ENCODE assay signal across 11 cellular contexts in the genomic region with DNA sequence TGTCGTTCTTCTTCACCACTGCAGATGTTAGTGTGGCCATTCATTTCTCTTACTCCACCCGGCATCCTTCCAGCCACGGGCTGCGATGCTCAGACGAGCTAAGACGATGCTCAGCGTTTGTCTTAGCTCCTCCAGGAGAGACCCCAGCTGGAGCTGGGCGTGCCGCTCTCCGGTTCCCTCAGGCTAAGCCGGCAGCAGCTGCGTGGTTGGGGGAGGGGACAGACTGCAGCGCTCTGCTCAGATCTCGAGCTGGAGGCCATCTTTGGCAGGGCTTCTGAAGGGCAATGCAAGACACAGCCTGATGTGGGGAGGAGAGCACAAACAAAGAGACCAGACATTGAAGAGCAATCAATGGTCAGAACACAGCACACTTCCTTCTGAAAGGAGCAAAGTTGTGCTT. TPM values are rescaled to one million over a fixed set of nuclear protein-coding genes. Genes with fewer than 3 reads are reported as not detected.
DNase-seq lines count a peak whose midpoint lies in the region; ATAC-seq and TF ChIP-seq lines count a peak whose summit lies in the region.
"Had no signal": no experiment of that assay in that cellular context is flagged by ENCODE, and none has a peak within 500 bp of the region (broad histone marks: within the 10 kb centered on the region; RNA-seq: fewer than 3 reads in every experiment).

No MANE protein-coding gene starts in this region.

- no peak overlapping the region for H2AFZ ChIP-seq in DND-41 (ENCODE audit: low read depth, low read length)

- WGBS in mesodermal cell (ENCODE audit: insufficient coverage in 2 of 2), 2 experiments = 2 to 7% methylated on average over 6 to 13 of the region's 14 CpGs

- peaks cover 34% of the 10 kb centered on the region for H3K4me1 Mint-ChIP-seq in CD14-positive monocyte

- no peak for TF ChIP-seq POLR2A in vagina (IDR thresholded peaks at IDR 0.05)

- H3K79me2 ChIP-seq in DND-41 (ENCODE audit: insufficient read depth, low read length) = no peaks in the 10 kb centered on the region

- no peak overlapping the region for H3K9ac ChIP-seq in DND-41 (ENCODE audit: low read depth, low read length)

- H4K20me1 ChIP-seq in DND-41 (ENCODE audit: insufficient read depth, low read length) = no peaks in the 10 kb centered on the region; the same call in 1 of the 2 replicates

- peak overlapping the region; percentile 25; the same call in 1 of the 2 replicates for H3K4me2 ChIP-seq in DND-41 (ENCODE audit: insufficient read depth, low read length)

- H3K27me3 Mint-ChIP-seq in CD14-positive monocyte (ENCODE audit: low read depth in 3 of 3) = peaks cover 45 to 57% (median 57%) of the 10 kb centered on the region in 3 donors

- intact Hi-C loops in vagina (cut with DNase I) (no loop called here), CD14-positive monocyte (cut with micrococcal nuclease) (no loop called here)

- H3K27me3 ChIP-seq in DND-41 (ENCODE audit: insufficient read depth, low read length, poor library complexity) = peaks cover 11% of the 10 kb centered on the region
- H3K27me3 ChIP-seq in vagina = peaks cover 18% of the 10 kb centered on the region

- H3K9me3 Mint-ChIP-seq in CD14-positive monocyte = peaks cover 0 to 22% (median 9%) of the 10 kb centered on the region in 7 donors

- peaks cover 0 to 8% of the 10 kb centered on the region in 2 donors for H3K36me3 Mint-ChIP-seq in CD14-positive monocyte

- H3K9me3 ChIP-seq in DND-41 (ENCODE audit: insufficient read depth, low read length, severe bottlenecking) (no peaks in the 10 kb centered on the region), mesodermal cell (ENCODE audit: control insufficient read depth, low read length) (no peaks in the 10 kb centered on the region), vagina (no peaks in the 10 kb centered on the region)
- H3K9me3 ChIP-seq: body of pancreas had no signal

- H3K4me3 Mint-ChIP-seq in CD14-positive monocyte = peak overlapping the region in 1 of 2 donors; percentile 70

- ATAC-seq in DND-41 (ENCODE audit: insufficient read depth, low read depth) (peak; percentile 94), HG02798 (IDR thresholded peaks at IDR 0.05; ENCODE audit: poor library complexity, unreplicated experiment) (no peak)
- ATAC-seq: body of pancreas had no signal

- H3K27ac Mint-ChIP-seq in CD14-positive monocyte = peak overlapping the region in 1 of 7 donors; percentile 35

- DNase-seq in DND-41 (peak; percentile 67), NCI-H1930 (lab: John Stamatoyannopoulos, UW) (peak; percentile 4 to 17), vagina (ENCODE audit: extremely low spot score in 2 of 2) (no peak), CD14-positive monocyte (ENCODE audit: low spot score) (no peak), AML-193 (lab: John Stamatoyannopoulos, UW) (no peak)
- DNase-seq: stomach had no signal

- H3K4me1 ChIP-seq in DND-41 (ENCODE audit: insufficient read depth, low read length) (peaks cover 9% of the 10 kb centered on the region), mesodermal cell (ENCODE audit: control insufficient read depth, insufficient read depth, low read length, poor library complexity, severe bottlenecking) (peaks cover 8% of the 10 kb centered on the region), vagina (peaks cover 13% of the 10 kb centered on the region)

- no peaks in the 10 kb centered on the region for H3K36me3 ChIP-seq in DND-41 (ENCODE audit: insufficient read depth, low read length)
- H3K36me3 ChIP-seq in mesodermal cell (ENCODE audit: control insufficient read depth, insufficient read depth, low read length) = peaks cover 6% of the 10 kb centered on the region
- H3K36me3 ChIP-seq in vagina = no peaks in the 10 kb centered on the region
- H3K36me3 ChIP-seq: stomach had no signal

- H3K27ac ChIP-seq in DND-41 (ENCODE audit: low read length) (no peak overlapping the region), VCaP (peak overlapping the region; percentile 78), mesodermal cell (ENCODE audit: low read depth, low read length, severe bottlenecking) (peak overlapping the region; percentile 41), vagina (no peak overlapping the region)
- H3K27ac ChIP-seq: body of pancreas, stomach had no signal

- no peak for TF ChIP-seq CTCF in DND-41 (IDR thresholded peaks at IDR 0.05; ENCODE audit: borderline replicate concordance, extremely low read depth, low read length, poor library complexity, severe bottlenecking)
- no peak for TF ChIP-seq CTCF in VCaP (conservative IDR thresholded peaks at IDR 0.05)
- no peak for TF ChIP-seq CTCF in vagina (IDR thresholded peaks at IDR 0.05)
- TF ChIP-seq CTCF in CD14-positive monocyte (IDR thresholded peaks at IDR 0.05) = no peak

- H3K4me3 ChIP-seq in DND-41 (ENCODE audit: low read depth in 1 of 2, low read length in 2 of 2) (no peak overlapping the region), mesodermal cell (ENCODE audit: extremely low read depth, insufficient read depth, low read length, poor library complexity, severe bottlenecking) (no peak overlapping the region), vagina (no peak overlapping the region)
- H3K4me3 ChIP-seq: body of pancreas, stomach had no signal

RNA-seq across cellular contexts. Expression of gene INA, which starts 4.8 kb away (rescaled TPM):
- 12.6 TPM for polyA plus RNA-seq in mesodermal cell (2013, experiment 1 of 2)
- 12.6 TPM for polyA plus RNA-seq in mesodermal cell (2013, experiment 2 of 2)
- 3.9 TPM for total RNA-seq in vagina
- not detected for polyA plus RNA-seq in CD14-positive monocyte
- total RNA-seq: skeletal muscle tissue had no signal

RNA-seq across cellular contexts. Expression of gene RPEL1, which starts 36.1 kb away (rescaled TPM):
- not detected for polyA plus RNA-seq in mesodermal cell (2013, experiment 1 of 2)
- polyA plus RNA-seq in mesodermal cell (2013, experiment 2 of 2) = not detected
- not detected for total RNA-seq in vagina
- polyA plus RNA-seq in CD14-positive monocyte = not detected
- total RNA-seq: body of pancreas, skeletal muscle tissue, stomach had no signal
- polyA plus RNA-seq: stomach had no signal

Comparison
In these comparisons a context has a peak if more than half of its experiments do, and no peak if none do; other contexts are left out.
1. DNase-seq: peak in DND-41 (single experiment) and NCI-H1930 (2 of 2); none in vagina (0 of 2), CD14-positive monocyte (single experiment) and AML-193 (0 of 2).
2. H3K27ac ChIP-seq: peak in VCaP (single experiment) and mesodermal cell (single experiment); none in DND-41 (single experiment) and vagina (single experiment).